ENCODE assay signal across 8 cellular contexts in the genomic region with DNA sequence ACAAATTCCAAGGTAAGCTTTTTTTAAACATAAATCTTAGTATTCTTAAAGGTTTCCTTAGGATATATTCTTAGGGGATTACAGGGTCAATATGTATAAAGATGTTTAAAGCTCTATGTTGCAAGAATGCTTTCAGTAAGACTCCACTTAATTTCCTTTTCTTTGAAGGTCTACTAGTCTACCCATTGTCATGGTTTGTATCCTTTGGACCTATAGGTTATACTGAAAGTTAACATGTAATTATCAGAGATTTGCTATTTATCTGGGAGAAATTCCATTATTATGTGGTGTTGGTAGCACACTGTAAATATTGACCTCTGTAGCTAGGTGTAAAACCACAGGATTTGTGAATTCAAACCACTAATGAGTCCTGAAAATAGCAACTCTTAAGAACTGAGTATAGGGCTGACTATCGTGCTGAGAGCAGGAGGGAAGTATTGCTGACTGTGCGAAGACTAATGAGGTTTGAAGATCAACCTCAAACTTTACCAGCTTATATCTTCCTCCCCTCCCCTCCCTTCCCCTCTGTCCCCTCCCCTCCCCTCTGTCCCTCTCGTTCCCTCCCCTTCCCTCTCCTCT.
A peak's percentile ranks its signal among the peaks of the same experiment; 100 is the strongest.
DNase-seq lines count a peak whose midpoint lies in the region; ATAC-seq and TF ChIP-seq lines count a peak whose summit lies in the region.

No MANE protein-coding gene starts in this region.

- H2AFZ ChIP-seq in Karpas-422 (ENCODE audit: low read length) = no peak overlapping the region

- H3K27ac ChIP-seq in mesendoderm (ENCODE audit: low read depth, low read length) (no peak overlapping the region), psoas muscle (no peak overlapping the region), Karpas-422 (ENCODE audit: low read length) (no peak overlapping the region)

- H3K18ac ChIP-seq in mesendoderm (ENCODE audit: low read length) = no peak overlapping the region

- no peak overlapping the region for H3K4ac ChIP-seq in mesendoderm (ENCODE audit: low read depth, low read length)

- intact Hi-C loops in posterior cingulate gyrus (cut with DNase I) (no loop called here), sciatic nerve (cut with DNase I) (no loop called here), psoas muscle (cut with DNase I) (no loop called here)

- H2BK15ac ChIP-seq in mesendoderm (replicated peaks; ENCODE audit: low read depth) = no peak overlapping the region

- H3K27me3 ChIP-seq in mesendoderm (ENCODE audit: insufficient read depth, low read length, poor library complexity) (no peaks in the 10 kb centered on the region), psoas muscle (ENCODE audit: insufficient read depth in 3 of 3, low read length in 2 of 3) (no peaks in the 10 kb centered on the region), Karpas-422 (ENCODE audit: low read length) (no peaks in the 10 kb centered on the region)

- H4K8ac ChIP-seq in mesendoderm (ENCODE audit: low read depth, low read length) = no peak overlapping the region

- H3K9ac ChIP-seq in mesendoderm (ENCODE audit: low read length) (no peak overlapping the region), Karpas-422 (ENCODE audit: low read length) (no peak overlapping the region)

- ATAC-seq in GM18870 (IDR thresholded peaks at IDR 0.05; ENCODE audit: unreplicated experiment) (peak; percentile 93), GM21576 (IDR thresholded peaks at IDR 0.05; ENCODE audit: unreplicated experiment) (peak; percentile 84), HG03460 (IDR thresholded peaks at IDR 0.05; ENCODE audit: unreplicated experiment) (peak; percentile 93), sciatic nerve (no peak), psoas muscle (no peak)

- no peaks in the 10 kb centered on the region for H4K20me1 ChIP-seq in Karpas-422 (ENCODE audit: insufficient read depth, low read depth, low read length)

- H3K4me3 ChIP-seq in mesendoderm (ENCODE audit: low read length) = no peak overlapping the region
- H3K4me3 ChIP-seq in psoas muscle = no peak overlapping the region
- no peak overlapping the region for H3K4me3 ChIP-seq in Karpas-422 (ENCODE audit: low read length)

- no CpG with 5 or more reads among the region's 3 CpGs for WGBS in mesendoderm (ENCODE audit: extremely low coverage, insufficient coverage, low lambda C conversion rate)
- WGBS in psoas muscle, 3 donors = 83 to 96% (median 89%) methylated on average over 3 of the region's 3 CpGs

- no peaks in the 10 kb centered on the region for H3K79me1 ChIP-seq in mesendoderm (ENCODE audit: low read length)

- H3K56ac ChIP-seq in mesendoderm (ENCODE audit: low read length) = no peak overlapping the region

- no peak overlapping the region for H2BK5ac ChIP-seq in mesendoderm (ENCODE audit: low read length)

- H3K9me2 ChIP-seq in Karpas-422 (replicated peaks; ENCODE audit: insufficient read depth, low read length) = no peaks in the 10 kb centered on the region

- no peaks in the 10 kb centered on the region for H3K36me3 ChIP-seq in mesendoderm (ENCODE audit: control insufficient read depth, insufficient read depth, low read length)
- H3K36me3 ChIP-seq in psoas muscle (ENCODE audit: insufficient read depth in 1 of 2, low read depth in 1 of 2) = no peaks in the 10 kb centered on the region
- H3K36me3 ChIP-seq in Karpas-422 (ENCODE audit: insufficient read depth, low read length) = no peaks in the 10 kb centered on the region

- no peak overlapping the region for H2AK5ac ChIP-seq in mesendoderm (ENCODE audit: low read length)

- H3K23ac ChIP-seq in mesendoderm (ENCODE audit: low read length) = no peak overlapping the region

- no peak overlapping the region for H2BK120ac ChIP-seq in mesendoderm (ENCODE audit: low read depth, low read length)

- no peak overlapping the region for H3K4me2 ChIP-seq in mesendoderm (ENCODE audit: low read length)
- H3K4me2 ChIP-seq in Karpas-422 (ENCODE audit: low read depth, low read length, poor library complexity, severe bottlenecking) = no peak overlapping the region

- H3K79me2 ChIP-seq in mesendoderm (ENCODE audit: control insufficient read depth, insufficient read depth, low read length) = no peaks in the 10 kb centered on the region
- H3K79me2 ChIP-seq in Karpas-422 (ENCODE audit: low read length) = no peaks in the 10 kb centered on the region

- H3K4me1 ChIP-seq in mesendoderm (ENCODE audit: control insufficient read depth, low read depth, low read length) (peaks cover under 1% of the 10 kb centered on the region), psoas muscle (peaks cover 2% of the 10 kb centered on the region), Karpas-422 (ENCODE audit: low read length) (no peaks in the 10 kb centered on the region)

- DNase-seq in mesendoderm (peak; percentile 49), posterior cingulate gyrus (no peak), sciatic nerve (ENCODE audit: low spot score) (no peak), psoas muscle (no peak), Karpas-422 (no peak)

- H4K5ac ChIP-seq in mesendoderm (ENCODE audit: low read length) = no peak overlapping the region

- H3K9me3 ChIP-seq in psoas muscle (no peaks in the 10 kb centered on the region), Karpas-422 (ENCODE audit: low read length) (no peaks in the 10 kb centered on the region)

- no peak for TF ChIP-seq CTCF in psoas muscle (IDR thresholded peaks at IDR 0.05)

Comparison
In these comparisons a context has a peak if more than half of its experiments do, and no peak if none do; other contexts are left out.
1. ATAC-seq: peak in GM18870 (single experiment), GM21576 (single experiment) and HG03460 (single experiment); none in sciatic nerve (single experiment) and psoas muscle (0 of 4).